In the genomic region with DNA sequence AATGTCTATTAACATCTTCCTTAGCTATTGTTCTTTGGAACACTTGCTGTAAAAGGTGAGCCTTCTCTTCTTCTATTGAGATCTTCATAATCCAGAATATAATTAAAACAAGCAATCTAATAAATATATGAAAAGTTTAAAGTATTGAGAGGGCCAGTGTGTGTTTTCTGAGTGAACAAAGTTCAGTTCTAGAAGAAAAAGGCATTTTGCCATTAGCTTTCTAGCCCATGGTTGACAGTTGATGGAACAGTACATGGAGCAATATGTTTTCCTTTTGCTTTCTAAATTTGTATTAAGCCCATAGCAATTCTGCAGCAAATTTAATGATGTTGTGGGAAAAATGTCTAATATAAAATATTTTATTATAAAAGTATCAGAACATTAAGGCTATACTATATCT, we compare ENCODE assay signal across 34 cellular contexts.
"Had no signal": no experiment of that assay in that cellular context is flagged by ENCODE, and none has a peak within 500 bp of the region (broad histone marks: within the 10 kb centered on the region; RNA-seq: fewer than 3 reads in every experiment).

No MANE protein-coding gene starts in this region.

- H3K36me3 ChIP-seq: adrenal gland, ascending aorta, brain microvascular endothelial cell, breast epithelium, cardiac muscle cell had no signal

- ATAC-seq: activated naive CD4-positive, alpha-beta T cell treated with anti-CD3 and anti-CD28 coated beads, Interleukin-2, amount 50 U/mL, for 72 hours; activated naive CD8-positive, alpha-beta T cell treated with anti-CD3 and anti-CD28 coated beads, Interleukin-2, amount 50 U/mL, for 24 hours; activated T-cell treated with anti-CD3 and anti-CD28 coated beads, Interleukin-2, amount 50 U/mL, for 4 hours; activated T-cell treated with anti-CD3 and anti-CD28 coated beads, Interleukin-2, amount 50 U/mL, for 72 hours; activated T-helper 17 cell treated with anti-CD3 and anti-CD28 coated beads, Interleukin-2, amount 50 U/mL, for 72 hours; body of pancreas had no signal

- FAIRE-seq: astrocyte, bronchial epithelial cell had no signal

- DNase-seq: activated effector memory CD4-positive, alpha-beta T cell treated with anti-CD3 and anti-CD28 coated beads, Interleukin-2, amount 50 U/mL, for 16 hours; activated effector memory CD4-positive, alpha-beta T cell treated with Interleukin-2 at 50 U/mL for 16 hours; activated gamma-delta T cell; activated gamma-delta T cell treated with Interleukin-2 at 50 U/mL for 16 hours; activated naive CD4-positive, alpha-beta T cell; activated naive CD4-positive, alpha-beta T cell treated with anti-CD3 and anti-CD28 coated beads for 36 hours; activated naive CD4-positive, alpha-beta T cell treated with anti-CD3 and anti-CD28 coated beads, Interleukin-2, amount 10 ng/mL, durations not matched to agents 7 days and 5 days; activated naive CD4-positive, alpha-beta T cell treated with anti-CD3 and anti-CD28 coated beads, Interleukin-2, amount 50 U/mL, for 16 hours; activated naive CD4-positive, alpha-beta T cell treated with Interleukin-2 at 50 U/mL for 16 hours; activated naive CD8-positive, alpha-beta T cell treated with anti-CD3 and anti-CD28 coated beads for 36 hours; activated naive CD8-positive, alpha-beta T cell treated with anti-CD3 and anti-CD28 coated beads, Interleukin-2, amount 10 ng/mL, durations not matched to agents 7 days and 5 days; activated naive CD8-positive, alpha-beta T cell treated with anti-CD3 and anti-CD28 coated beads, Interleukin-2, amount 50 U/mL, for 24 hours; activated T-cell treated with anti-CD3 and anti-CD28 coated beads, Interleukin-2, amount 50 U/mL, for 1 hour; activated T-cell treated with anti-CD3 and anti-CD28 coated beads, Interleukin-2, amount 50 U/mL, for 24 hours; activated T-cell treated with anti-CD3 and anti-CD28 coated beads, Interleukin-2, amount 50 U/mL, for 4 hours; activated T-cell treated with anti-CD3 and anti-CD28 coated beads, Interleukin-2, amount 50 U/mL, for 48 hours; activated T-cell treated with anti-CD3 and anti-CD28 coated beads, Interleukin-2, amount 50 U/mL, for 72 hours; adrenal gland; amniotic stem cell; amygdala; anterior cingulate cortex; aorta; body of pancreas; brain microvascular endothelial cell; caudate nucleus; central memory CD4-positive, alpha-beta T cell; cerebellar nuclear complex had no signal

- H3K27ac ChIP-seq: adrenal gland, ascending aorta, body of pancreas, brain microvascular endothelial cell, breast epithelium, cardiac muscle cell had no signal

- H3K4me3 ChIP-seq: adrenal gland, ascending aorta, body of pancreas, breast epithelium, cardiac muscle cell had no signal

- H3K27me3 ChIP-seq: adrenal gland, ascending aorta, body of pancreas, brain microvascular endothelial cell, breast epithelium, cardiac muscle cell had no signal

- H3K9me3 ChIP-seq: adrenal gland, ascending aorta, body of pancreas, breast epithelium had no signal

- H3K4me1 ChIP-seq: adrenal gland, ascending aorta, body of pancreas, breast epithelium had no signal
